ENCODE assay signal across 25 cellular contexts in genomic region chr20:16263582-16263981, GRCh38.
DNase-seq lines count a peak whose midpoint lies in the region; ATAC-seq and TF ChIP-seq lines count a peak whose summit lies in the region.
"Had no signal": no experiment of that assay in that cellular context is flagged by ENCODE, and none has a peak within 500 bp of the region (broad histone marks: within the 10 kb centered on the region; RNA-seq: fewer than 3 reads in every experiment).

No MANE protein-coding gene starts in this region.

- H3K27ac ChIP-seq in GM23338 (ENCODE audit: low read depth) = no peak overlapping the region
- no peak overlapping the region for H3K27ac ChIP-seq in brain microvascular endothelial cell
- H3K27ac ChIP-seq: body of pancreas, Peyer's patch had no signal

- intact Hi-C loops in posterior cingulate gyrus (cut with DNase I) = no loop called here

- H3K79me2 ChIP-seq in GM23338 (replicated peaks; ENCODE audit: insufficient read depth) = no peaks in the 10 kb centered on the region

- no peaks in the 10 kb centered on the region for H3K4me1 ChIP-seq in GM23338 (ENCODE audit: insufficient read depth)
- H3K4me1 ChIP-seq: Peyer's patch had no signal

- DNase-seq in NCI-H524 (lab: John Stamatoyannopoulos, UW) (peak; percentile 48 to 69), NCI-H524 treated with DMSO at 0.1 percent for 48 hours (lab: John Stamatoyannopoulos, UW) (no peak), NCI-H2171 treated with DMSO at 0.1 percent for 48 hours (lab: John Stamatoyannopoulos, UW) (peak; percentile 79), posterior cingulate gyrus (peak in 7 of 10 donors; percentile 33 to 88 (median 64)), GM23338 (ENCODE audit: low spot score) (no peak), brain microvascular endothelial cell (no peak)
- DNase-seq in activated CD8-positive, alpha-beta memory T cell treated with anti-CD3 and anti-CD28 coated beads, Interleukin-2, amount 10 ng/mL, durations not matched to agents 7 days and 5 days = no peak
- DNase-seq: 8988T; activated CD4-positive, alpha-beta T cell treated with anti-CD3 and anti-CD28 coated beads, Interleukin-2, amount 10 ng/mL, durations not matched to agents 7 days and 5 days; activated gamma-delta T cell treated with Interleukin-2 at 50 U/mL for 16 hours; activated T-cell treated with anti-CD3 and anti-CD28 coated beads, Interleukin-2, amount 50 U/mL, for 4 hours; body of pancreas; CD8-positive, alpha-beta T cell; DMS153; effector memory CD4-positive, alpha-beta T cell; kidney glomerular epithelial cell; mucosa of descending colon; NCI-H1105 treated with DMSO at 0.1 percent for 48 hours; Peyer's patch; SHP77 treated with DMSO at 0.1 percent for 48 hours; stimulated activated CD4-positive, alpha-beta T cell treated with anti-CD3 and anti-CD28 coated beads, Interleukin-4, amount 100 ng/mL, for 4 hours; stimulated activated naive CD4-positive, alpha-beta T cell had no signal

- H3K4me1 Mint-ChIP-seq in brain = peaks cover 13% of the 10 kb centered on the region
- H3K4me1 Mint-ChIP-seq in activated CD8-positive, alpha-beta memory T cell treated with anti-CD3 and anti-CD28 coated beads, Interleukin-2, amount 10 ng/mL, durations not matched to agents 7 days and 5 days = no peaks in the 10 kb centered on the region
- no peaks in the 10 kb centered on the region for H3K4me1 Mint-ChIP-seq in GM23338
- H3K4me1 Mint-ChIP-seq: activated CD4-positive, alpha-beta T cell treated with anti-CD3 and anti-CD28 coated beads, Interleukin-2, amount 10 ng/mL, durations not matched to agents 7 days and 5 days had no signal

- H3K4me3 Mint-ChIP-seq in brain (no peak overlapping the region), GM23338 (no peak overlapping the region)
- no peak overlapping the region for H3K4me3 Mint-ChIP-seq in activated CD8-positive, alpha-beta memory T cell treated with anti-CD3 and anti-CD28 coated beads, Interleukin-2, amount 10 ng/mL, durations not matched to agents 7 days and 5 days
- H3K4me3 Mint-ChIP-seq: activated CD4-positive, alpha-beta T cell treated with anti-CD3 and anti-CD28 coated beads, Interleukin-2, amount 10 ng/mL, durations not matched to agents 7 days and 5 days; activated T-cell treated with anti-CD3 and anti-CD28 coated beads, Interleukin-2, amount 50 U/mL, for 4 hours; CD8-positive, alpha-beta T cell; IgD-negative memory B cell had no signal

- in situ Hi-C loops in brain microvascular endothelial cell (cut with HindIII; ENCODE audit: low pct_ligation_motif_present, low sequenced_read_pairs) = no loop called here

- H3K4me3 ChIP-seq in GM23338 (no peak overlapping the region), brain microvascular endothelial cell (ENCODE audit: low read depth, low read length) (no peak overlapping the region)
- H3K4me3 ChIP-seq: body of pancreas, lung, mucosa of descending colon, Peyer's patch had no signal

- H3K27me3 Mint-ChIP-seq in brain = peaks cover 5% of the 10 kb centered on the region
- H3K27me3 Mint-ChIP-seq in activated CD8-positive, alpha-beta memory T cell treated with anti-CD3 and anti-CD28 coated beads, Interleukin-2, amount 10 ng/mL, durations not matched to agents 7 days and 5 days = no peaks in the 10 kb centered on the region
- H3K27me3 Mint-ChIP-seq in GM23338 (ENCODE audit: insufficient read depth, low read depth, poor library complexity) = no peaks in the 10 kb centered on the region
- H3K27me3 Mint-ChIP-seq: activated CD4-positive, alpha-beta T cell treated with anti-CD3 and anti-CD28 coated beads, Interleukin-2, amount 10 ng/mL, durations not matched to agents 7 days and 5 days; IgD-negative memory B cell had no signal

- peaks cover 14% of the 10 kb centered on the region for H3K36me3 Mint-ChIP-seq in brain
- no peaks in the 10 kb centered on the region for H3K36me3 Mint-ChIP-seq in activated CD8-positive, alpha-beta memory T cell treated with anti-CD3 and anti-CD28 coated beads, Interleukin-2, amount 10 ng/mL, durations not matched to agents 7 days and 5 days
- H3K36me3 Mint-ChIP-seq in GM23338 (ENCODE audit: low read depth) = peaks cover 25% of the 10 kb centered on the region

- H3K4me2 ChIP-seq in GM23338 = no peak overlapping the region

- H3K9me2 ChIP-seq in GM23338 (ENCODE audit: insufficient read depth) = peaks cover 8% of the 10 kb centered on the region; the same call in 1 of the 2 replicates

- ATAC-seq in activated CD8-positive, alpha-beta memory T cell treated with anti-CD3 and anti-CD28 coated beads, Interleukin-2, amount 10 ng/mL, durations not matched to agents 7 days and 5 days = no peak
- no peak for ATAC-seq in GM23338
- ATAC-seq: activated T-cell treated with anti-CD3 and anti-CD28 coated beads, Interleukin-2, amount 50 U/mL, for 4 hours; body of pancreas; CD8-positive, alpha-beta T cell; mucosa of descending colon had no signal

- peak overlapping the region in 4 of 5 experiments; percentile 21 to 89 (median 54) for H3K27ac Mint-ChIP-seq in brain
- no peak overlapping the region for H3K27ac Mint-ChIP-seq in activated CD8-positive, alpha-beta memory T cell treated with anti-CD3 and anti-CD28 coated beads, Interleukin-2, amount 10 ng/mL, durations not matched to agents 7 days and 5 days
- no peak overlapping the region for H3K27ac Mint-ChIP-seq in GM23338
- H3K27ac Mint-ChIP-seq: activated CD4-positive, alpha-beta T cell treated with anti-CD3 and anti-CD28 coated beads, Interleukin-2, amount 10 ng/mL, durations not matched to agents 7 days and 5 days; CD8-positive, alpha-beta T cell; IgD-negative memory B cell had no signal

- H3K9me3 Mint-ChIP-seq in brain (peaks cover 13 to 20% (median 15%) of the 10 kb centered on the region in 5 experiments), GM23338 (peaks cover 13% of the 10 kb centered on the region)
- peaks cover 14% of the 10 kb centered on the region for H3K9me3 Mint-ChIP-seq in activated CD8-positive, alpha-beta memory T cell treated with anti-CD3 and anti-CD28 coated beads, Interleukin-2, amount 10 ng/mL, durations not matched to agents 7 days and 5 days (ENCODE audit: low read depth)

- no peaks in the 10 kb centered on the region for H3K36me3 ChIP-seq in GM23338 (ENCODE audit: insufficient read depth)
- no peaks in the 10 kb centered on the region for H3K36me3 ChIP-seq in brain microvascular endothelial cell (replicated peaks)
- H3K36me3 ChIP-seq: Peyer's patch had no signal

- TF ChIP-seq CTCF in brain (conservative IDR thresholded peaks at IDR 0.05) = no peak
- no peak for TF ChIP-seq CTCF in GM23338 (conservative IDR thresholded peaks at IDR 0.05; ENCODE audit: low read depth in 2 of 2)
- no peak for TF ChIP-seq CTCF in brain microvascular endothelial cell (IDR thresholded peaks at IDR 0.05; ENCODE audit: low read depth, low read length, missing control alignments)

- no peaks in the 10 kb centered on the region for H3F3A ChIP-seq in GM23338 (replicated peaks; ENCODE audit: low read depth)

- CTCF ChIA-PET in activated CD8-positive, alpha-beta memory T cell treated with anti-CD3 and anti-CD28 coated beads, Interleukin-2, amount 10 ng/mL, durations not matched to agents 7 days and 5 days (lab: Charles Lee) = no interaction called here

- no peaks in the 10 kb centered on the region for H4K20me1 ChIP-seq in GM23338 (replicated peaks; ENCODE audit: insufficient read depth)

- no peak overlapping the region for H2AFZ ChIP-seq in GM23338

- H3K27me3 ChIP-seq in GM23338 (ENCODE audit: insufficient read depth) = no peaks in the 10 kb centered on the region
- no peaks in the 10 kb centered on the region for H3K27me3 ChIP-seq in brain microvascular endothelial cell (replicated peaks)
- H3K27me3 ChIP-seq: body of pancreas, Peyer's patch had no signal

TF ChIP-seq in GM23338, 12 proteins besides CTCF, POLR2A, EP300 and RAD21 (continues in another document):
- no peak for TF ChIP-seq CREB1 (CRISPR knock-in tag; IDR thresholded peaks at IDR 0.05; ENCODE audit: low read depth)
- TF ChIP-seq ZNF114 (CRISPR knock-in tag; IDR thresholded peaks at IDR 0.05) = no peak
- TF ChIP-seq REST (IDR thresholded peaks at IDR 0.05; ENCODE audit: unreplicated experiment) = no peak
- TF ChIP-seq NANOG (IDR thresholded peaks at IDR 0.05; ENCODE audit: borderline replicate concordance) = no peak
- TF ChIP-seq EZH2 (IDR thresholded peaks at IDR 0.05; ENCODE audit: low read depth, unreplicated experiment) = no peak
- no peak for TF ChIP-seq JUNB (IDR thresholded peaks at IDR 0.05; ENCODE audit: unreplicated experiment)
- TF ChIP-seq EZH2phosphoT487 (IDR thresholded peaks at IDR 0.05; ENCODE audit: unreplicated experiment) = no peak
- no peak for TF ChIP-seq STAT1 (IDR thresholded peaks at IDR 0.05; ENCODE audit: unreplicated experiment)
- TF ChIP-seq POLR2AphosphoS5 (IDR thresholded peaks at IDR 0.05; ENCODE audit: low read depth) = no peak

Comparison
In these comparisons a context has a peak if more than half of its experiments do, and no peak if none do; other contexts are left out.
1. DNase-seq: peak in NCI-H524 (2 of 2), NCI-H2171 treated with DMSO at 0.1 percent for 48 hours (single experiment) and posterior cingulate gyrus (7 of 10); none in NCI-H524 treated with DMSO at 0.1 percent for 48 hours (single experiment), activated CD8-positive, alpha-beta memory T cell treated with anti-CD3 and anti-CD28 coated beads, Interleukin-2, amount 10 ng/mL, durations not matched to agents 7 days and 5 days (single experiment), GM23338 (single experiment) and brain microvascular endothelial cell (single experiment).
2. H3K27ac Mint-ChIP-seq: peak in brain (4 of 5); none in activated CD8-positive, alpha-beta memory T cell treated with anti-CD3 and anti-CD28 coated beads, Interleukin-2, amount 10 ng/mL, durations not matched to agents 7 days and 5 days (single experiment) and GM23338 (single experiment).